22 cellular contexts compared by ENCODE assay signal in the genomic region with DNA sequence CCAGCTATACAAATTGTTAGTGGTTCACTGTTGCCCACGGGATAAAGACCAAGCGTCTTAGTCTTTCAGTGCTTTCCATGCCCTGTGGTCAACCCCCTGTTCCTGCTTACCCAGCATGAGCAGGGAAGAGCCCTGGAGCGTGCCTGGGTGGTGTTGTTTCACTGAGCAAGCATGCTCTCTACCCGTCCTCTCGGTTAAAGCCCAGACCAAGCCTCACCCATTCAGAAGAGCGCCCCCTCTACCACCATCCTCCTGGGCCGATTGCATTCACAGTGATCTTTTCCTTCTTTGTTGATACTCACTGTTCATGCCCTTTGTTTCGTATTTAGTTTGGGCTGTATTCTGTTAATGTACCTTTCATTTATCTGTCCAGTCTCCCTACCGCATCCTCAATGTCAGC. TPM values are rescaled to one million over a fixed set of nuclear protein-coding genes. Genes with fewer than 3 reads are reported as not detected.
A peak's percentile ranks its signal among the peaks of the same experiment; 100 is the strongest.
DNase-seq lines count a peak whose midpoint lies in the region; ATAC-seq and TF ChIP-seq lines count a peak whose summit lies in the region.
"Had no signal": no experiment of that assay in that cellular context is flagged by ENCODE, and none has a peak within 500 bp of the region (broad histone marks: within the 10 kb centered on the region; RNA-seq: fewer than 3 reads in every experiment).

No MANE protein-coding gene starts in this region.

- H3K27ac ChIP-seq in Karpas-422 (ENCODE audit: low read length) (no peak overlapping the region), SJCRH30 (no peak overlapping the region)
- H3K27ac ChIP-seq: HL-60, PC-9, RWPE1 had no signal

- no peaks in the 10 kb centered on the region for H3K27me3 ChIP-seq in Karpas-422 (ENCODE audit: low read length)
- H3K27me3 ChIP-seq in SJCRH30, result peaks cover 5% of the 10 kb centered on the region; the same call in 1 of the 2 replicates

- intact Hi-C loops in mucosa of descending colon (cut with DNase I, micrococcal nuclease), result no loop called here

- H3K27me3 Mint-ChIP-seq in WTC11 (ENCODE audit: low read depth), result peaks cover 3% of the 10 kb centered on the region

- peak overlapping the region; percentile 23 for H3K4me2 ChIP-seq in Karpas-422 (ENCODE audit: low read depth, low read length, poor library complexity, severe bottlenecking)
- H3K4me2 ChIP-seq: PC-9 had no signal

- H3K4me1 Mint-ChIP-seq in WTC11, result peaks cover 24% of the 10 kb centered on the region

- no peak for TF ChIP-seq CTCF in WTC11 (IDR thresholded peaks at IDR 0.05)
- TF ChIP-seq CTCF in mucosa of descending colon (IDR thresholded peaks at IDR 0.05), result no peak

- H3K4me3 Mint-ChIP-seq in WTC11, result no peak overlapping the region

- H3K4me3 ChIP-seq in Karpas-422 (ENCODE audit: low read length) (no peak overlapping the region), SJCRH30 (no peak overlapping the region), mucosa of descending colon (no peak overlapping the region)
- H3K4me3 ChIP-seq: PC-9 had no signal

- peaks cover 39% of the 10 kb centered on the region for H3K4me1 ChIP-seq in Karpas-422 (ENCODE audit: low read length)
- no peaks in the 10 kb centered on the region for H3K4me1 ChIP-seq in SJCRH30
- H3K4me1 ChIP-seq in mucosa of descending colon (ENCODE audit: low read depth), result no peaks in the 10 kb centered on the region
- H3K4me1 ChIP-seq: BE2C had no signal

- no peaks in the 10 kb centered on the region for H3K36me3 Mint-ChIP-seq in WTC11

- H4K20me1 ChIP-seq in Karpas-422 (ENCODE audit: insufficient read depth, low read depth, low read length), result no peaks in the 10 kb centered on the region

- peaks cover 8% of the 10 kb centered on the region for H3K9me3 Mint-ChIP-seq in WTC11

- no peak overlapping the region for H3K27ac Mint-ChIP-seq in WTC11

- no peaks in the 10 kb centered on the region for H3K9me2 ChIP-seq in Karpas-422 (replicated peaks; ENCODE audit: insufficient read depth, low read length)

- H3K9me3 ChIP-seq in Karpas-422 (ENCODE audit: low read length) (no peaks in the 10 kb centered on the region), SJCRH30 (replicated peaks) (no peaks in the 10 kb centered on the region), mucosa of descending colon (no peaks in the 10 kb centered on the region)
- H3K9me3 ChIP-seq: BE2C had no signal

- no peaks in the 10 kb centered on the region for H3K79me2 ChIP-seq in Karpas-422 (ENCODE audit: low read length)

- H3K36me3 ChIP-seq in Karpas-422 (ENCODE audit: insufficient read depth, low read length) (no peaks in the 10 kb centered on the region), SJCRH30 (no peaks in the 10 kb centered on the region), mucosa of descending colon (ENCODE audit: low read depth) (no peaks in the 10 kb centered on the region)
- H3K36me3 ChIP-seq: BE2C had no signal

- CTCF ChIA-PET in WTC11 (lab: Charles Lee), result interaction anchor here (0.6 to 1.3 kb wide), 7 partner anchors 14 to 268 kb away, joined by 3 to 6 read pairs (median 3); a partner anchor contains a TSS

- no peak overlapping the region for H2AFZ ChIP-seq in Karpas-422 (ENCODE audit: low read length)
- H2AFZ ChIP-seq: PC-9 had no signal

- POLR2A ChIA-PET in WTC11 (lab: Charles Lee), result no interaction called here

- no peak overlapping the region for H3K9ac ChIP-seq in Karpas-422 (ENCODE audit: low read length)

- ATAC-seq in WTC11 (peak; percentile 98), mucosa of descending colon (no peak)

- DNase-seq in Daoy (ENCODE audit: low read depth), result peak; percentile 6
- DNase-seq in Karpas-422, result no peak
- peak; percentile 39 for DNase-seq in WTC11 (ENCODE audit: low spot score)
- DNase-seq in iPS DF 4.7 (ENCODE audit: extremely low read depth, low spot score), result peak; percentile 36
- no peak for DNase-seq in SJCRH30
- no peak for DNase-seq in NK-92 (lab: John Stamatoyannopoulos, UW; ENCODE audit: unreplicated experiment)
- no peak for DNase-seq in mucosa of descending colon
- no peak for DNase-seq in cerebellar nuclear complex (lab: John Stamatoyannopoulos, UW)
- DNase-seq: BE2C, DMS53, HCEC 1CT, KG1, NCI-H1092 treated with DMSO at 0.1 percent for 48 hours, NCI-H1436 treated with DMSO at 0.1 percent for 48 hours, NCI-H2029, NCI-H2227 treated with DMSO at 0.1 percent for 48 hours, NCI-H524, NCI-H82, PC-9, SIG-M5 had no signal

TF ChIP-seq in WTC11, 78 proteins besides CTCF, POLR2A, EP300 and RAD21:
- no peak for TF ChIP-seq GRHL2 (CRISPR knock-in tag; IDR thresholded peaks at IDR 0.05; ENCODE audit: insufficient replicate concordance, severe bottlenecking)

RNA-seq across cellular contexts. Expression of a gene that starts 25.1 kb away (rescaled TPM):
- total RNA-seq in Daoy (2014; rRNA removed; shearing (Covaris generic)), result 36.0 and 48.5 TPM in 2 replicates
- total RNA-seq in Karpas-422 (2014; rRNA removed; shearing (Covaris generic); ENCODE audit: low replicate concordance), result 27.2 and 44.9 TPM in 2 replicates
- total RNA-seq in WTC11 (2021) (8.8 to 12.2 TPM (median 11.3 TPM) in 3 replicates), mucosa of descending colon (10 to 100 TPM; 27.0 to 31.3 (median 28.7) TPM)
- 25.1 and 26.1 TPM in 2 replicates for total RNA-seq in SJCRH30 (2014; rRNA removed; shearing (Covaris generic))

RNA-seq across cellular contexts. Expression of a gene that starts 48.4 kb away (rescaled TPM):
- 106 and 121 TPM in 2 replicates for total RNA-seq in Daoy (2014; rRNA removed; shearing (Covaris generic))
- 14.1 and 39.2 TPM in 2 replicates for total RNA-seq in Karpas-422 (2014; rRNA removed; shearing (Covaris generic); ENCODE audit: low replicate concordance)
- 39.4 to 45.2 TPM (median 41.9 TPM) in 3 replicates for total RNA-seq in WTC11 (2021)
- total RNA-seq in SJCRH30 (2014; rRNA removed; shearing (Covaris generic)), result 63.1 and 75.4 TPM in 2 replicates
- 10 to 100 TPM in 1 of 3 donors, 1 to 10 TPM in 2; 2.2 to 13.3 (median 4.4) TPM for total RNA-seq in mucosa of descending colon

Comparison
In these comparisons a context has a peak if more than half of its experiments do, and no peak if none do; other contexts are left out.
1. DNase-seq: peak in Daoy (single experiment), WTC11 (single experiment) and iPS DF 4.7 (single experiment); none in Karpas-422 (single experiment), SJCRH30 (0 of 2), NK-92 (single experiment), mucosa of descending colon (0 of 3) and cerebellar nuclear complex (0 of 2).